Comparison of ENCODE assay signal across 8 cellular contexts in the genomic region with DNA sequence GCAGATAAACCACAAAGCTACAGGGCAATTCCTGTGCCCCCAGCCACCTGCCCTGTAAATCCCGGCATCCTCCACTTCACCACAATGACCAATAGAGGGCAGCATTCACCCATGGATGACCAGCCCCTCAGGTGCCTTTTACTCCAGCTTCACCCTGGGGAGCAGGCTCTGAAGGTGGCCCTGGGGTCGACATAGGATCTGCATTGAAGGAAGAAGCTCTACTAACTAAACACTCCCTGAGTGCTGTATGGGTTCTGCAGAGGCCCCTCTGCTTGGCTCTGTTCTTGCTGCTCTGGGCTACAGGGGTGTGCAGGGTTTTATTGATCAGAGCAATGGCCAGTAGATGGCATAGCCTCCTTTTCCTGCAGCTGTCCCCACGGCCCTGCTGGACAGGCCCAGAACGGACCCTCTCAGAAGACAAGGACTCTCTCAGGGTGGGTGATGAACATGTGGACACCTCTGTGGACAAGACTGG. TPM values are rescaled to one million over a fixed set of nuclear protein-coding genes. Genes with fewer than 3 reads are reported as not detected.
DNase-seq lines count a peak whose midpoint lies in the region; ATAC-seq, FAIRE-seq and TF ChIP-seq lines count a peak whose summit lies in the region.

No MANE protein-coding gene starts in this region.

- no peak overlapping the region for H3K4me3 ChIP-seq in PC-3 (ENCODE audit: low read length)
- no peak overlapping the region for H3K4me3 ChIP-seq in astrocyte of the spinal cord (ENCODE audit: low read depth, low read length)

- no peaks in the 10 kb centered on the region for H3K36me3 ChIP-seq in PC-3 (ENCODE audit: low read depth, low read length)

- no peak overlapping the region for H3K9ac ChIP-seq in PC-3 (ENCODE audit: low read length)

- H3K9me3 Mint-ChIP-seq in immature natural killer cell: no peaks in the 10 kb centered on the region

- DNase-seq in DMS114 treated with DMSO at 0.1 percent for 48 hours (lab: John Stamatoyannopoulos, UW; ENCODE audit: unreplicated experiment) (peak; percentile 46), HTR-8/SVneo (ENCODE audit: insufficient read length, low spot score) (peak; percentile 59), PC-3 (peak; percentile 83), astrocyte of the spinal cord (ENCODE audit: low read depth, low spot score) (peak; percentile 58), immature natural killer cell (peak; percentile 18 to 42 (median 21))
- peak; percentile 12 to 13 for DNase-seq in stimulated activated CD4-positive, alpha-beta T cell treated with anti-CD3 and anti-CD28 coated beads, Interleukin-15, amount 100 ng/mL, for 48 hours (ENCODE audit: low read depth in 2 of 2)

- H3K4me2 ChIP-seq in PC-3 (ENCODE audit: low read length): no peak overlapping the region

- H3K9me3 ChIP-seq in PC-3 (ENCODE audit: low read length): no peaks in the 10 kb centered on the region

- ATAC-seq in GM19463 (IDR thresholded peaks at IDR 0.05; ENCODE audit: unreplicated experiment): peak; percentile 90
- ATAC-seq in PC-3: peak; percentile 92
- ATAC-seq in GM21737 (IDR thresholded peaks at IDR 0.05; ENCODE audit: unreplicated experiment): no peak

- H3K79me2 ChIP-seq in PC-3 (ENCODE audit: low read length): no peaks in the 10 kb centered on the region

- no peaks in the 10 kb centered on the region for H3F3A ChIP-seq in PC-3 (ENCODE audit: low read length, unreplicated experiment)

- H3K4me1 ChIP-seq in PC-3 (ENCODE audit: insufficient read depth, low read length): no peaks in the 10 kb centered on the region

- no peak overlapping the region for H3K27ac ChIP-seq in PC-3 (ENCODE audit: low read length)

- no peak overlapping the region for H2AFZ ChIP-seq in PC-3 (ENCODE audit: low read length)

- BruUV-seq in PC-3 (replicated peaks; lab: Mats Ljungman, UMichigan): no TSS peak

- intact Hi-C loops in PC-3 (cut with micrococcal nuclease): loop anchor here (2.0 kb wide), 1 partner anchor 328 kb away; no protein-coding TSS in a partner anchor

- H3K9me2 ChIP-seq in PC-3 (replicated peaks; ENCODE audit: low read length): no peaks in the 10 kb centered on the region

- H3K36me3 Mint-ChIP-seq in immature natural killer cell: peaks cover 0 to 3% (median 0%) of the 10 kb centered on the region in 3 donors

- no peak overlapping the region for H3K27ac Mint-ChIP-seq in immature natural killer cell

- no peaks in the 10 kb centered on the region for H4K20me1 ChIP-seq in PC-3 (ENCODE audit: low read length)

- no peak overlapping the region for H3K4me3 Mint-ChIP-seq in immature natural killer cell

- 0 out of 2 replicates have a peak, but pooled peaks cover 4% of the 10 kb centered on the region for H3K27me3 ChIP-seq in PC-3 (ENCODE audit: low read length)

- CTCF ChIA-PET in PC-3 (lab: Charles Lee): no interaction called here

- in situ Hi-C loops in astrocyte of the spinal cord (cut with HindIII; ENCODE audit: low sequenced_read_pairs): no loop called here

- POLR2A ChIA-PET in PC-3 (lab: Charles Lee; ENCODE audit: unreplicated experiment): interaction anchor here (0.5 kb wide), 1 partner anchor 22 kb away, joined by 3 read pairs; no protein-coding TSS in a partner anchor

- no peaks in the 10 kb centered on the region for H3K4me1 Mint-ChIP-seq in immature natural killer cell

- FAIRE-seq in HTR-8/SVneo (lab: Jason Lieb, UNC): no peak

- TF ChIP-seq CTCF in PC-3 (conservative IDR thresholded peaks at IDR 0.05; ENCODE audit: low read depth, low read length) (peak; percentile 94), astrocyte of the spinal cord (IDR thresholded peaks at IDR 0.05; ENCODE audit: low read depth, low read length) (peak; percentile 81)

- H3K27me3 Mint-ChIP-seq in immature natural killer cell (ENCODE audit: low read depth in 3 of 3): peaks cover 0 to 2% (median 2%) of the 10 kb centered on the region in 3 donors

RNA-seq across cellular contexts. Expression of gene CST4, which starts 20.3 kb away (rescaled TPM):
- total RNA-seq in PC-3 (2014; rRNA removed): 0.98 TPM in 1 of 2 replicates, not detected in the other
- polyA plus RNA-seq in immature natural killer cell: not detected

RNA-seq across cellular contexts. Expression of gene CST3, which starts 30.8 kb away (rescaled TPM):
- 311 and 331 TPM in 2 replicates for total RNA-seq in PC-3 (2014; rRNA removed)
- 100 to 1,000 TPM in 2 of 3 donors, 10 to 100 TPM in 1; 60.0 to 290 (median 289) TPM for polyA plus RNA-seq in immature natural killer cell

Comparison
In these comparisons a context has a peak if more than half of its experiments do, and no peak if none do; other contexts are left out.
1. DNase-seq: peak in every context shown above with its lines; median percentile 83 in PC-3; 59 in HTR-8/SVneo; 58 in astrocyte of the spinal cord; 46 in DMS114 treated with DMSO at 0.1 percent for 48 hours; 21 in immature natural killer cell; 12 in stimulated activated CD4-positive, alpha-beta T cell treated with anti-CD3 and anti-CD28 coated beads, Interleukin-15, amount 100 ng/mL, for 48 hours.